Comparison of ENCODE assay signal across 24 cellular contexts in the genomic region with DNA sequence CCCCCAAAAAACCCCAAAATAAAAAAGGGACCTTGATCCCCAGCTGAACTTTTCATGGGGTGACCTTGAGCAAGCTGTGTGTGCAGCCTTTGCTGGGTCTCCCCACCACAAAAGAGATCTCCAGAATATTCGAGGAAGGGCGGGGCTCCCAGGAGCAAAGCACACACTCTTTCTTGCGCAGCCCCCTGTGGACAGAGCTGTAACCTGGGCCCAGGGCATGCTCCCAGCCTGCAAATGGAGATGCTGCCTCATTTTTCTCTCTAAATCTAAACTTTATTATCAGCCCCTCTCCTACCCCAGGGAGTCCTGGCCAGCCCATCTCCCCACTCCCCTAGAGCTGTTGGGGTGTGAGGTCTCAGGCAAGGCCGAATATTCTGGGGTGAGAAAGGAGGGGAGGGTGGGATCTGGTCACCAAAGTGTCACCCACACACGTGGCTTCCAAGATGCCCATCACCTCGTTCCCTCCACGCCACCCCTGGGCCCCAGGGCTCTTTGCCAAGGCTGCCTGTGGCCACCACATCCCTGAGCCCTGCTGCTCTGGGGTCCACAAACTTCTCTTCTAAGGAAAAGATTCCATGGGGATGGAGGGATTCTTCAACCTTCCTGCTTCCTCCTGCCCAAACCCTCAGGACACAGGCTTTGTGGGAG. TPM values are rescaled to one million over a fixed set of nuclear protein-coding genes. Genes with fewer than 3 reads are reported as not detected.
"Had no signal": no experiment of that assay in that cellular context is flagged by ENCODE, and none has a peak within 500 bp of the region (broad histone marks: within the 10 kb centered on the region; RNA-seq: fewer than 3 reads in every experiment).

No MANE protein-coding gene starts in this region.

- H3K4me1 Mint-ChIP-seq: activated naive CD4-positive, alpha-beta T cell treated with anti-CD3 and anti-CD28 coated beads, Interleukin-2, amount 50 U/mL, for 24 hours; memory B cell; stimulated activated naive B cell treated with anti-CD40 and anti-IgM and Interleukin-4, amounts not matched to agents 10 μg/mL and 1 μg/mL and 100 μg/mL, for 72 hours had no signal

- H3K36me3 Mint-ChIP-seq: activated CD4-positive, alpha-beta memory T cell treated with anti-CD3 and anti-CD28 coated beads for 36 hours; activated naive CD4-positive, alpha-beta T cell treated with anti-CD3 and anti-CD28 coated beads, Interleukin-2, amount 50 U/mL, for 24 hours; memory B cell; naive B cell; stimulated activated naive B cell treated with anti-CD40 and anti-IgM and Interleukin-4, amounts not matched to agents 10 μg/mL and 1 μg/mL and 100 μg/mL, for 72 hours had no signal

- H3K27ac Mint-ChIP-seq: activated CD4-positive, alpha-beta memory T cell treated with anti-CD3 and anti-CD28 coated beads for 36 hours; activated naive CD4-positive, alpha-beta T cell treated with anti-CD3 and anti-CD28 coated beads, Interleukin-2, amount 50 U/mL, for 24 hours; dendritic cell treated with granulocyte-macrophage colony-stimulating factor and Interleukin-4, amounts not matched to agents 40 ng/mL and 50 ng/mL, for 4 days; memory B cell; stimulated activated naive B cell treated with anti-CD40 and anti-IgM and Interleukin-4, amounts not matched to agents 10 μg/mL and 1 μg/mL and 100 μg/mL, for 72 hours had no signal

- H3K27me3 ChIP-seq: breast epithelium, gastroesophageal sphincter, heart left ventricle, ovary, thyroid gland had no signal

- H3K9me3 ChIP-seq: breast epithelium, gastroesophageal sphincter, heart left ventricle, mucosa of descending colon, ovary, thyroid gland had no signal

- ATAC-seq: esophagus mucosa; gastroesophageal sphincter; heart left ventricle; left ventricle myocardium superior; mucosa of descending colon; stimulated activated naive B cell treated with anti-CD40 and anti-IgM and Interleukin-4, amounts not matched to agents 10 μg/mL and 1 μg/mL and 100 μg/mL, for 72 hours had no signal

- H3K4me3 Mint-ChIP-seq: activated CD4-positive, alpha-beta memory T cell treated with anti-CD3 and anti-CD28 coated beads for 36 hours; activated naive CD4-positive, alpha-beta T cell treated with anti-CD3 and anti-CD28 coated beads, Interleukin-2, amount 50 U/mL, for 24 hours; dendritic cell treated with granulocyte-macrophage colony-stimulating factor and Interleukin-4, amounts not matched to agents 40 ng/mL and 50 ng/mL, for 4 days; memory B cell; naive B cell; stimulated activated naive B cell treated with anti-CD40 and anti-IgM and Interleukin-4, amounts not matched to agents 10 μg/mL and 1 μg/mL and 100 μg/mL, for 72 hours had no signal

- H3K36me3 ChIP-seq: breast epithelium, gastroesophageal sphincter, heart left ventricle, ovary, thyroid gland had no signal

- H3K4me3 ChIP-seq: breast epithelium, gastroesophageal sphincter, heart left ventricle, mucosa of descending colon, ovary, thyroid gland had no signal

- H3K4me1 ChIP-seq: breast epithelium, heart left ventricle, thyroid gland had no signal

- H3K27ac ChIP-seq: breast epithelium, gastroesophageal sphincter, heart left ventricle, ovary, thyroid gland, VCaP had no signal

- H3K9me3 Mint-ChIP-seq: activated CD4-positive, alpha-beta memory T cell treated with anti-CD3 and anti-CD28 coated beads for 36 hours; activated naive CD4-positive, alpha-beta T cell treated with anti-CD3 and anti-CD28 coated beads, Interleukin-2, amount 50 U/mL, for 24 hours; dendritic cell treated with granulocyte-macrophage colony-stimulating factor and Interleukin-4, amounts not matched to agents 40 ng/mL and 50 ng/mL, for 4 days; memory B cell; stimulated activated naive B cell treated with anti-CD40 and anti-IgM and Interleukin-4, amounts not matched to agents 10 μg/mL and 1 μg/mL and 100 μg/mL, for 72 hours had no signal

- DNase-seq: activated CD4-positive, alpha-beta memory T cell treated with anti-CD3 and anti-CD28 coated beads for 36 hours; activated CD4-positive, alpha-beta T cell treated with anti-CD3 and anti-CD28 coated beads for 4 hours; activated gamma-delta T cell; activated T-cell treated with anti-CD3 and anti-CD28 coated beads, Interleukin-2, amount 50 U/mL, for 1 hour; cerebellar nuclear complex; effector CD8-positive, alpha-beta T cell; left ventricle myocardium superior; naive B cell; stimulated activated naive B cell treated with anti-CD40 and anti-IgM and Interleukin-4, amounts not matched to agents 10 μg/mL and 1 μg/mL and 100 μg/mL, for 72 hours; SW 1271; T-helper 2 cell had no signal

- H3K27me3 Mint-ChIP-seq: activated naive CD4-positive, alpha-beta T cell treated with anti-CD3 and anti-CD28 coated beads, Interleukin-2, amount 50 U/mL, for 24 hours had no signal

- FAIRE-seq: astrocyte had no signal

RNA-seq across cellular contexts. Expression of a gene that starts 1.7 kb away (rescaled TPM):
- total RNA-seq: activated CD4-positive, alpha-beta memory T cell treated with anti-CD3 and anti-CD28 coated beads for 36 hours; astrocyte; heart left ventricle; kidney epithelial cell; left ventricle myocardium superior had no signal

RNA-seq across cellular contexts. Expression of a gene that starts 23.7 kb away (rescaled TPM):
- total RNA-seq: activated CD4-positive, alpha-beta memory T cell treated with anti-CD3 and anti-CD28 coated beads for 36 hours; astrocyte; gastroesophageal sphincter; heart left ventricle; kidney epithelial cell; left ventricle myocardium superior; mucosa of descending colon; thyroid gland had no signal
- polyA plus RNA-seq: heart left ventricle, ovary had no signal
